13 cellular contexts compared by ENCODE assay signal in the genomic region with DNA sequence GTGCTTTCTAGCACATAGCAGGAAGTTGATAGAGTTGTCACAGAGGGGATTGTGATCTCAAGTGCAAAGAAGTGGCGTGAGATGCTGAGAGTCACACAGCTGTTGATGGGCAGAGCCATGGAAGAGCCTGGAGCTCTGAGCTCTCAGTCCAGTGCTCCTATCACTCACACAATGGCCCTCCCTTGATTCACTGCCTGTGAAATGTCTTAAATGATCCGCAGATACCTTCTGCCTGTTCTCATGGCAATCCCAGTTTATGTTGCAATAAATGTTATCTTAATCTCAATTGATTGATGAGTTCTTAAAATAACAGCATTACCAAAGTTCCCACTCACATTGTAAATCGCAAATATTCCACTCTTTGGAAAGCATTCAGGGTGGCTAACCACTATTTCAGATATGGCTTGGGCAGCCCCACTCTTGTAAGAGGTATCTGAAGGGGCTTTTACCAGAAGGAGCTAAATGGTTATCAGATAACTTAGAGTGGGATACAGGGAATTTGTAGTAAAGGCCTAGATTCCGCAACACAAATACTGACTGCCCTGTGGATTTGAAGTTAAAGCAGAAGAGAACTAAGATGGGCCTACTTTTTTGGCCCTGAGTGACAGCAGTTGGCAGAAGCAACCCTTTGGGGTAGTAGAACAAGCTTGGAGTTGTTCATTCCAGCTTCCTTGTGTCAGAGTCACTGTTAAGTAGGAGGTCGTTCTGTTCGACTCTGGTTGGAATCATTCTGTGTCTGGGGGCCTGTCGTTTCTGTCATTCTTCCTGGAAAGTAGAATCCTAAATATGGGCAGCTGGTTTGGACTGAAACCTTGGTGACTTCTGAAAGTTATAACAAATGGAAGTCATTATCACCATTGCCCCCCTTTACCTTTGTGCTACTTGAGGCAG.
"Had no signal": no experiment of that assay in that cellular context is flagged by ENCODE, and none has a peak within 500 bp of the region (broad histone marks: within the 10 kb centered on the region; RNA-seq: fewer than 3 reads in every experiment).

No MANE protein-coding gene starts in this region.

- H3K36me3 Mint-ChIP-seq: activated naive CD4-positive, alpha-beta T cell treated with anti-CD3 and anti-CD28 coated beads, Interleukin-2, amount 10 ng/mL, durations not matched to agents 7 days and 5 days; natural killer cell treated with Interleukin-12 subunit alpha and Interleukin-12 subunit beta and Interleukin-15 and Interleukin-18, amount 100 ng/mL, for 72 hours had no signal

- H3K4me1 Mint-ChIP-seq: activated CD4-positive, alpha-beta T cell treated with anti-CD3 and anti-CD28 coated beads, Interleukin-2, amount 10 ng/mL, durations not matched to agents 7 days and 5 days; activated naive CD4-positive, alpha-beta T cell treated with anti-CD3 and anti-CD28 coated beads, Interleukin-2, amount 10 ng/mL, durations not matched to agents 7 days and 5 days; activated T-helper 17 cell treated with anti-CD3 and anti-CD28 coated beads, Interleukin-2, amount 50 U/mL, for 72 hours; T-helper 17 cell had no signal

- DNase-seq: activated CD4-positive, alpha-beta T cell treated with anti-CD3 and anti-CD28 coated beads, Interleukin-2, amount 10 ng/mL, durations not matched to agents 7 days and 5 days; activated CD4-positive, CD25-positive, alpha-beta regulatory T cell; activated naive CD4-positive, alpha-beta T cell treated with anti-CD3 and anti-CD28 coated beads, Interleukin-2, amount 10 ng/mL, durations not matched to agents 7 days and 5 days; activated T-cell treated with anti-CD3 and anti-CD28 coated beads for 4 hours; central memory CD4-positive, alpha-beta T cell; cortex of kidney; effector CD8-positive, alpha-beta T cell; ovary; T-helper 17 cell; tibial artery had no signal

- H3K4me3 ChIP-seq: lung, ovary, tibial artery had no signal

- H3K36me3 ChIP-seq: ovary, tibial artery had no signal

- H3K27me3 Mint-ChIP-seq: activated CD4-positive, alpha-beta T cell treated with anti-CD3 and anti-CD28 coated beads, Interleukin-2, amount 10 ng/mL, durations not matched to agents 7 days and 5 days; activated naive CD4-positive, alpha-beta T cell treated with anti-CD3 and anti-CD28 coated beads, Interleukin-2, amount 10 ng/mL, durations not matched to agents 7 days and 5 days; activated T-helper 17 cell treated with anti-CD3 and anti-CD28 coated beads, Interleukin-2, amount 50 U/mL, for 72 hours; T-helper 17 cell had no signal

- H3K9me3 ChIP-seq: ovary, tibial artery had no signal

- H3K4me3 Mint-ChIP-seq: activated CD4-positive, alpha-beta T cell treated with anti-CD3 and anti-CD28 coated beads, Interleukin-2, amount 10 ng/mL, durations not matched to agents 7 days and 5 days; activated naive CD4-positive, alpha-beta T cell treated with anti-CD3 and anti-CD28 coated beads, Interleukin-2, amount 10 ng/mL, durations not matched to agents 7 days and 5 days; activated T-helper 17 cell treated with anti-CD3 and anti-CD28 coated beads, Interleukin-2, amount 50 U/mL, for 72 hours; natural killer cell treated with Interleukin-12 subunit alpha and Interleukin-12 subunit beta and Interleukin-15 and Interleukin-18, amount 100 ng/mL, for 72 hours; T-helper 17 cell had no signal

- H3K27me3 ChIP-seq: ovary, tibial artery had no signal

- H3K27ac ChIP-seq: ovary, tibial artery had no signal

- ATAC-seq: activated T-helper 17 cell treated with anti-CD3 and anti-CD28 coated beads, Interleukin-2, amount 50 U/mL, for 72 hours; natural killer cell treated with Interleukin-12 subunit alpha and Interleukin-12 subunit beta and Interleukin-15 and Interleukin-18, amount 100 ng/mL, for 72 hours; T-helper 17 cell had no signal

- H3K27ac Mint-ChIP-seq: activated CD4-positive, alpha-beta T cell treated with anti-CD3 and anti-CD28 coated beads, Interleukin-2, amount 10 ng/mL, durations not matched to agents 7 days and 5 days; activated naive CD4-positive, alpha-beta T cell treated with anti-CD3 and anti-CD28 coated beads, Interleukin-2, amount 10 ng/mL, durations not matched to agents 7 days and 5 days; activated T-helper 17 cell treated with anti-CD3 and anti-CD28 coated beads, Interleukin-2, amount 50 U/mL, for 72 hours; natural killer cell treated with Interleukin-12 subunit alpha and Interleukin-12 subunit beta and Interleukin-15 and Interleukin-18, amount 100 ng/mL, for 72 hours; T-helper 17 cell had no signal

- H3K9me3 Mint-ChIP-seq: activated naive CD4-positive, alpha-beta T cell treated with anti-CD3 and anti-CD28 coated beads, Interleukin-2, amount 10 ng/mL, durations not matched to agents 7 days and 5 days; activated T-helper 17 cell treated with anti-CD3 and anti-CD28 coated beads, Interleukin-2, amount 50 U/mL, for 72 hours; natural killer cell treated with Interleukin-12 subunit alpha and Interleukin-12 subunit beta and Interleukin-15 and Interleukin-18, amount 100 ng/mL, for 72 hours had no signal
